In genomic region chr3:41213563-41213962, GRCh38 we compare ENCODE assay signal across 26 cellular contexts. TPM values are rescaled to one million over a fixed set of nuclear protein-coding genes. Genes with fewer than 3 reads are reported as not detected.
DNase-seq lines count a peak whose midpoint lies in the region; ATAC-seq and TF ChIP-seq lines count a peak whose summit lies in the region.
"Had no signal": no experiment of that assay in that cellular context is flagged by ENCODE, and none has a peak within 500 bp of the region (broad histone marks: within the 10 kb centered on the region; RNA-seq: fewer than 3 reads in every experiment).

No MANE protein-coding gene starts in this region.

- peaks cover 84% of the 10 kb centered on the region for H3K4me1 Mint-ChIP-seq in CD4-positive, alpha-beta T cell (ENCODE audit: low read depth)
- H3K4me1 Mint-ChIP-seq in GM23338: peaks cover 69% of the 10 kb centered on the region
- peaks cover 76% of the 10 kb centered on the region for H3K4me1 Mint-ChIP-seq in central memory CD8-positive, alpha-beta T cell
- H3K4me1 Mint-ChIP-seq in naive thymus-derived CD8-positive, alpha-beta T cell: peaks cover 48 to 88% (median 79%) of the 10 kb centered on the region in 4 donors

- H3K4me1 ChIP-seq in GM23338 (ENCODE audit: insufficient read depth): peaks cover 62% of the 10 kb centered on the region

- POLR2A ChIA-PET in CD4-positive, alpha-beta T cell (lab: Charles Lee): interaction anchor here (0.8 to 5.7 kb wide), 3 partner anchors 13 to 27 kb away, joined by 4 to 37 read pairs (median 4); partner anchors contain the start of gene CTNNB1
- POLR2A ChIA-PET in naive thymus-derived CD8-positive, alpha-beta T cell (lab: Charles Lee): interaction anchor here (3.0 kb wide), 1 partner anchor 14 kb away, joined by 19 read pairs; the partner anchor contains the start of gene CTNNB1

- H3K79me2 ChIP-seq in GM23338 (replicated peaks; ENCODE audit: insufficient read depth): peaks cover 100% of the 10 kb centered on the region

- no peak overlapping the region for H3K27ac ChIP-seq in CD4-positive, alpha-beta T cell (ENCODE audit: low read depth, low read length)
- no peak overlapping the region for H3K27ac ChIP-seq in GM23338 (ENCODE audit: low read depth)
- H3K27ac ChIP-seq: body of pancreas, colonic mucosa, testis, VCaP had no signal

- peaks cover 69% of the 10 kb centered on the region for H4K20me1 ChIP-seq in GM23338 (replicated peaks; ENCODE audit: insufficient read depth)

- H3K27ac Mint-ChIP-seq in CD4-positive, alpha-beta T cell: peak overlapping the region; percentile 14
- H3K27ac Mint-ChIP-seq in GM23338: no peak overlapping the region
- no peak overlapping the region for H3K27ac Mint-ChIP-seq in central memory CD8-positive, alpha-beta T cell (ENCODE audit: low read depth)
- H3K27ac Mint-ChIP-seq in naive thymus-derived CD8-positive, alpha-beta T cell: peak overlapping the region in 4 of 10 donors; percentile 1 to 83 (median 21)
- H3K27ac Mint-ChIP-seq: activated CD4-positive, alpha-beta memory T cell treated with anti-CD3 and anti-CD28 coated beads, Interleukin-2, amount 10 ng/mL, durations not matched to agents 7 days and 5 days; T-helper 1 cell treated with Interleukin-12 subunit alpha and Interleukin-12 subunit beta and Interleukin-4 antibody, amounts not matched to agents 30 μg/mL and 1 μg/mL, for 36 hours had no signal

- no peak for TF ChIP-seq CTCF in CD4-positive, alpha-beta T cell (IDR thresholded peaks at IDR 0.05)
- no peak for TF ChIP-seq CTCF in GM23338 (conservative IDR thresholded peaks at IDR 0.05; ENCODE audit: low read depth in 2 of 2)

- no peak for DNase-seq in CD4-positive, alpha-beta T cell
- DNase-seq in GM23338 (ENCODE audit: low spot score) (no peak), posterior cingulate gyrus (no peak), dermis blood vessel endothelial cell (no peak)
- DNase-seq in central memory CD8-positive, alpha-beta T cell (ENCODE audit: low spot score in 2 of 2): no peak
- no peak for DNase-seq in naive thymus-derived CD8-positive, alpha-beta T cell
- DNase-seq: activated CD4-positive, alpha-beta memory T cell treated with anti-CD3 and anti-CD28 coated beads, Interleukin-2, amount 10 ng/mL, durations not matched to agents 7 days and 5 days; activated T-cell treated with anti-CD3 and anti-CD28 coated beads, Interleukin-2, amount 50 U/mL, for 4 hours; body of pancreas; colonic mucosa; GF-D8; head of caudate nucleus; KBM-7; NCI-H1436 treated with DMSO at 0.1 percent for 48 hours; NCI-H524; stimulated activated CD4-positive, alpha-beta T cell treated with anti-CD3 and anti-CD28 coated beads, Interleukin-2, amount 100 ng/mL, for 24 hours; stimulated activated naive B cell treated with anti-CD40 and anti-IgM and Interleukin-4, amounts not matched to agents 10 μg/mL and 1 μg/mL and 100 μg/mL, for 72 hours; testis had no signal

- H3K36me3 Mint-ChIP-seq in CD4-positive, alpha-beta T cell (ENCODE audit: low read depth): peaks cover 24% of the 10 kb centered on the region
- H3K36me3 Mint-ChIP-seq in GM23338 (ENCODE audit: low read depth): peaks cover 8% of the 10 kb centered on the region; the same call in 2 of the 3 replicates
- peaks cover 2% of the 10 kb centered on the region for H3K36me3 Mint-ChIP-seq in central memory CD8-positive, alpha-beta T cell (ENCODE audit: insufficient read depth)
- H3K36me3 Mint-ChIP-seq in naive thymus-derived CD8-positive, alpha-beta T cell: peaks cover 0 to 18% (median 15%) of the 10 kb centered on the region in 3 donors

- intact Hi-C loops in CD4-positive, alpha-beta T cell (cut with DNase I, micrococcal nuclease): no loop called here
- intact Hi-C loops in posterior cingulate gyrus (cut with DNase I): no loop called here

- H3K27me3 Mint-ChIP-seq in CD4-positive, alpha-beta T cell: no peaks in the 10 kb centered on the region
- peaks cover 2% of the 10 kb centered on the region for H3K27me3 Mint-ChIP-seq in GM23338 (ENCODE audit: insufficient read depth, low read depth, poor library complexity)
- no peaks in the 10 kb centered on the region for H3K27me3 Mint-ChIP-seq in central memory CD8-positive, alpha-beta T cell
- H3K27me3 Mint-ChIP-seq in naive thymus-derived CD8-positive, alpha-beta T cell: no peaks in the 10 kb centered on the region
- H3K27me3 Mint-ChIP-seq: activated CD4-positive, alpha-beta memory T cell treated with anti-CD3 and anti-CD28 coated beads, Interleukin-2, amount 10 ng/mL, durations not matched to agents 7 days and 5 days; stimulated activated naive B cell treated with anti-CD40 and anti-IgM and Interleukin-4, amounts not matched to agents 10 μg/mL and 1 μg/mL and 100 μg/mL, for 72 hours had no signal

- H3K9me2 ChIP-seq in GM23338 (ENCODE audit: insufficient read depth): no peaks in the 10 kb centered on the region

- H3F3A ChIP-seq in GM23338 (replicated peaks; ENCODE audit: low read depth): no peaks in the 10 kb centered on the region

- H3K9me3 ChIP-seq in CD4-positive, alpha-beta T cell (ENCODE audit: control insufficient read depth, low read length): no peaks in the 10 kb centered on the region
- H3K9me3 ChIP-seq: body of pancreas, colonic mucosa, testis had no signal

- no peak for ATAC-seq in CD4-positive, alpha-beta T cell (ENCODE audit: poor library complexity)
- ATAC-seq in GM23338 (no peak), HG02938 (IDR thresholded peaks at IDR 0.05; ENCODE audit: unreplicated experiment) (no peak), HG02870 (IDR thresholded peaks at IDR 0.05; ENCODE audit: unreplicated experiment) (no peak)
- ATAC-seq in central memory CD8-positive, alpha-beta T cell (replicated peaks; ENCODE audit: extremely low read depth, poor library complexity, severe bottlenecking): no peak
- no peak for ATAC-seq in naive thymus-derived CD8-positive, alpha-beta T cell
- ATAC-seq: activated T-cell treated with anti-CD3 and anti-CD28 coated beads, Interleukin-2, amount 50 U/mL, for 4 hours; body of pancreas; HCT116; left lobe of liver; stimulated activated naive B cell treated with anti-CD40 and anti-IgM and Interleukin-4, amounts not matched to agents 10 μg/mL and 1 μg/mL and 100 μg/mL, for 72 hours had no signal

- H2AFZ ChIP-seq in GM23338: no peak overlapping the region

- H3K4me2 ChIP-seq in GM23338: peak overlapping the region; percentile 30

- no peak overlapping the region for H3K4me3 Mint-ChIP-seq in CD4-positive, alpha-beta T cell
- H3K4me3 Mint-ChIP-seq in GM23338: peak overlapping the region; percentile 43; the same call in 2 of the 3 replicates
- peak overlapping the region; percentile 47 for H3K4me3 Mint-ChIP-seq in central memory CD8-positive, alpha-beta T cell
- peak overlapping the region in 7 of 10 donors; percentile 31 to 70 (median 45) for H3K4me3 Mint-ChIP-seq in naive thymus-derived CD8-positive, alpha-beta T cell
- H3K4me3 Mint-ChIP-seq: activated CD4-positive, alpha-beta memory T cell treated with anti-CD3 and anti-CD28 coated beads, Interleukin-2, amount 10 ng/mL, durations not matched to agents 7 days and 5 days; activated T-cell treated with anti-CD3 and anti-CD28 coated beads, Interleukin-2, amount 50 U/mL, for 4 hours; CD14-positive monocyte; neural crest cell; stimulated activated naive B cell treated with anti-CD40 and anti-IgM and Interleukin-4, amounts not matched to agents 10 μg/mL and 1 μg/mL and 100 μg/mL, for 72 hours; T-helper 1 cell treated with Interleukin-12 subunit alpha and Interleukin-12 subunit beta and Interleukin-4 antibody, amounts not matched to agents 30 μg/mL and 1 μg/mL, for 36 hours had no signal

- CTCF ChIA-PET in CD4-positive, alpha-beta T cell (lab: Charles Lee): interaction anchor here (1.3 kb wide), 1 partner anchor 11 kb away, joined by 4 read pairs; no protein-coding TSS in a partner anchor

- no peaks in the 10 kb centered on the region for H3K27me3 ChIP-seq in CD4-positive, alpha-beta T cell (ENCODE audit: control insufficient read depth, insufficient read depth, low read length)
- H3K27me3 ChIP-seq in GM23338 (ENCODE audit: insufficient read depth): no peaks in the 10 kb centered on the region
- H3K27me3 ChIP-seq: body of pancreas, colonic mucosa, testis had no signal

- no peak overlapping the region; the same call in 1 of the 2 replicates for H3K4me3 ChIP-seq in GM23338
- H3K4me3 ChIP-seq: body of pancreas, colonic mucosa, testis had no signal

- H3K36me3 ChIP-seq in GM23338 (ENCODE audit: insufficient read depth): no peaks in the 10 kb centered on the region
- H3K36me3 ChIP-seq: colonic mucosa had no signal

- H3K9me3 Mint-ChIP-seq in CD4-positive, alpha-beta T cell: no peaks in the 10 kb centered on the region
- H3K9me3 Mint-ChIP-seq in GM23338: no peaks in the 10 kb centered on the region
- H3K9me3 Mint-ChIP-seq in central memory CD8-positive, alpha-beta T cell: no peaks in the 10 kb centered on the region
- H3K9me3 Mint-ChIP-seq in naive thymus-derived CD8-positive, alpha-beta T cell: no peaks in the 10 kb centered on the region
- H3K9me3 Mint-ChIP-seq: activated T-cell treated with anti-CD3 and anti-CD28 coated beads, Interleukin-2, amount 50 U/mL, for 4 hours; T-helper 1 cell treated with Interleukin-12 subunit alpha and Interleukin-12 subunit beta and Interleukin-4 antibody, amounts not matched to agents 30 μg/mL and 1 μg/mL, for 36 hours had no signal

TF ChIP-seq in GM23338, 12 proteins besides CTCF, POLR2A, EP300 and RAD21:
- TF ChIP-seq EZH2 (IDR thresholded peaks at IDR 0.05; ENCODE audit: low read depth, unreplicated experiment) (no peak), POLR2AphosphoS5 (IDR thresholded peaks at IDR 0.05; ENCODE audit: low read depth) (no peak), ZNF114 (CRISPR knock-in tag; IDR thresholded peaks at IDR 0.05) (no peak)

RNA-seq across cellular contexts. Expression of gene CTNNB1, which starts 14.3 kb away (rescaled TPM):
- total RNA-seq in CD4-positive, alpha-beta T cell: 100 to 1,000 TPM; 226 to 228 TPM
- total RNA-seq in GM23338 (2014; rRNA removed; shearing (Covaris generic)): 558 and 566 TPM in 2 replicates
- polyA plus RNA-seq in GM23338 (2016; fragmentation: Nextera tagmentation; extraction: Ambion mirVana): 84.3 and 89.4 TPM in 2 replicates
- 100 to 1,000 TPM; 160 to 174 TPM for total RNA-seq in naive thymus-derived CD8-positive, alpha-beta T cell
- 10 to 100 TPM; 30.6 to 59.2 (median 33.4) TPM for polyA plus RNA-seq in naive thymus-derived CD8-positive, alpha-beta T cell
- 1,367 and 1,954 TPM in 2 replicates for total RNA-seq in dermis blood vessel endothelial cell
